11 cellular contexts compared by ENCODE assay signal in the genomic region with DNA sequence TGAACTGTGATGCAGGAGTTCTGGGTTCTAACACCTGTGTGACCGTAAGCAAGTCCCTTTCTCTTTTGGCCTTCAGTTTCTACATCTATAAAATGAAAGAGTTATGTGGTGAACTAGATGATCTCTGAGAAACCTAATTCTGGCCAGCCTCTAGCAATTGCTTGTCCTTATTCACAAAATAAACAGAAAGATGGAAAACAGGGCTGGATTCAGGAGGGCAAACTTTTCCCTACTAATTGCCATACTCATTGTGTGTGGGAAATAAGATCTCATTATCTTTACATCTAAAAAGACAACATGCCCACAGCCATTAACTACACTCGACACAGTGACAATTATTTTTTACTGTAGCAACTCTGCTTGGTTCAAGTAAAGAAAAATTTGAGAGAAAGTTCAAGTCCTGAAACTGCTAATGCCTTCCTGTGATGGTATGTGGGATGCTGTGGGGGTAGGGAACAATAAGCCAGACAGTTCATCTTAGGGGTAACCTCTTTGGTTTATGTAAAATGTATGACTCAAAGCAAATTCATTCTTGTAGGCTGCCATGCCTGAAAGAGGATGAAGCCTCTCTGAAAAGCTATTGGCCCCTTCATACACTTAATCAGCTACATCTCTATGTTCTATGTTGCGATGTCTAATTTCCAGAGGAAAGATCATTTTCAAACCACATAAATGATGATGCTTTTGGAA.
DNase-seq lines count a peak whose midpoint lies in the region; ATAC-seq, FAIRE-seq and TF ChIP-seq lines count a peak whose summit lies in the region.
"Had no signal": no experiment of that assay in that cellular context is flagged by ENCODE, and none has a peak within 500 bp of the region (broad histone marks: within the 10 kb centered on the region; RNA-seq: fewer than 3 reads in every experiment).

No MANE protein-coding gene starts in this region.

- TF ChIP-seq POLR2A in A549 (IDR thresholded peaks at IDR 0.05; ENCODE audit: low read length), result no peak

- WGBS in A549 (ENCODE audit: missing lambda C conversion rate), result 74% methylated on average over 3 of the region's 3 CpGs

- H3K4me3 ChIP-seq in A549 (no peak overlapping the region), fibroblast of mammary gland (ENCODE audit: control insufficient read depth, low read depth, low read length) (no peak overlapping the region)

- FAIRE-seq in A549 (lab: Jason Lieb, UNC), result no peak
- FAIRE-seq: frontal cortex had no signal

- TF ChIP-seq EP300 in A549 (IDR thresholded peaks at IDR 0.05), result no peak

- H3K27ac ChIP-seq in A549, result peak overlapping the region; percentile 36 to 55; a peak in 3 of 6 replicates

- H3K4me2 ChIP-seq in A549, result peak overlapping the region; percentile 38; the same call in 2 of the 3 replicates

- peaks cover 23% of the 10 kb centered on the region for H3K9me3 ChIP-seq in A549

- CTCF ChIA-PET in A549 (lab: Yijun Ruan, JAX), result no interaction called here

- POLR2A ChIA-PET in A549 (lab: Yijun Ruan, JAX), result no interaction called here

- peaks cover 20% of the 10 kb centered on the region for H3K4me1 ChIP-seq in A549

- no peak for TF ChIP-seq RAD21 in A549 (conservative IDR thresholded peaks at IDR 0.05 in 1 of 2, IDR thresholded peaks at IDR 0.05 in 1 of 2)

- DNase-seq in A549 (ENCODE audit: low read depth in 1 of 2, low spot score in 1 of 2) (peak in 1 of 2 experiments; percentile 29), EH (ENCODE audit: low read depth) (peak; percentile 91), fibroblast of mammary gland (ENCODE audit: low read depth) (peak; percentile 26), dedifferentiated amniotic fluid mesenchymal stem cell (ENCODE audit: extremely low spot score) (no peak), NOMO-1 treated with dmso at 0.1 percent for 144 hours (lab: John Stamatoyannopoulos, UW; ENCODE audit: unreplicated experiment) (no peak), HK-2 (ENCODE audit: unreplicated experiment) (no peak)
- DNase-seq: CD8-positive, alpha-beta memory T cell; NCI-H146 had no signal

- TF ChIP-seq CTCF in A549 (IDR thresholded peaks at IDR 0.05) (no peak), fibroblast of mammary gland (conservative IDR thresholded peaks at IDR 0.05; ENCODE audit: control insufficient read depth, insufficient read depth, low read depth, low read length) (no peak)

- peak in 1 of 2 experiments; percentile 60; a peak in 3 of 6 replicates for ATAC-seq in A549
- peak; percentile 51 for ATAC-seq in SK-N-SH treated with all-trans-retinoic acid at 6 μM for 48 hours
- ATAC-seq in GM18868 (IDR thresholded peaks at IDR 0.05; ENCODE audit: unreplicated experiment), result no peak

TF ChIP-seq in A549, 52 proteins besides CTCF, POLR2A, EP300 and RAD21:
- TF ChIP-seq, protein P1, sequence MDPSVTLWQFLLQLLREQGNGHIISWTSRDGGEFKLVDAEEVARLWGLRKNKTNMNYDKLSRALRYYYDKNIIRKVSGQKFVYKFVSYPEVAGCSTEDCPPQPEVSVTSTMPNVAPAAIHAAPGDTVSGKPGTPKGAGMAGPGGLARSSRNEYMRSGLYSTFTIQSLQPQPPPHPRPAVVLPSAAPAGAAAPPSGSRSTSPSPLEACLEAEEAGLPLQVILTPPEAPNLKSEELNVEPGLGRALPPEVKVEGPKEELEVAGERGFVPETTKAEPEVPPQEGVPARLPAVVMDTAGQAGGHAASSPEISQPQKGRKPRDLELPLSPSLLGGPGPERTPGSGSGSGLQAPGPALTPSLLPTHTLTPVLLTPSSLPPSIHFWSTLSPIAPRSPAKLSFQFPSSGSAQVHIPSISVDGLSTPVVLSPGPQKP (IDR thresholded peaks at IDR 0.05; ENCODE audit: low read depth, low read length), result no peak
- no peak for TF ChIP-seq GATA3 (IDR thresholded peaks at IDR 0.05; ENCODE audit: borderline replicate concordance)
- TF ChIP-seq, protein P2, sequence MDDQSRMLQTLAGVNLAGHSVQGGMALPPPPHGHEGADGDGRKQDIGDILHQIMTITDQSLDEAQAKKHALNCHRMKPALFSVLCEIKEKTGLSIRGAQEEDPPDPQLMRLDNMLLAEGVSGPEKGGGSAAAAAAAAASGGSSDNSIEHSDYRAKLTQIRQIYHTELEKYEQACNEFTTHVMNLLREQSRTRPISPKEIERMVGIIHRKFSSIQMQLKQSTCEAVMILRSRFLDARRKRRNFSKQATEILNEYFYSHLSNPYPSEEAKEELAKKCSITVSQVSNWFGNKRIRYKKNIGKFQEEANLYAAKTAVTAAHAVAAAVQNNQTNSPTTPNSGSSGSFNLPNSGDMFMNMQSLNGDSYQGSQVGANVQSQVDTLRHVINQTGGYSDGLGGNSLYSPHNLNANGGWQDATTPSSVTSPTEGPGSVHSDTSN (IDR thresholded peaks at IDR 0.05), result no peak
- TF ChIP-seq NPAS2 (CRISPR knock-in tag; IDR thresholded peaks at IDR 0.05; ENCODE audit: borderline replicate concordance), result no peak
- no peak for TF ChIP-seq TFCP2L1 (CRISPR knock-in tag; IDR thresholded peaks at IDR 0.05)
- TF ChIP-seq EHMT2 (IDR thresholded peaks at IDR 0.05; ENCODE audit: low read depth), result no peak
- TF ChIP-seq, protein P3, sequence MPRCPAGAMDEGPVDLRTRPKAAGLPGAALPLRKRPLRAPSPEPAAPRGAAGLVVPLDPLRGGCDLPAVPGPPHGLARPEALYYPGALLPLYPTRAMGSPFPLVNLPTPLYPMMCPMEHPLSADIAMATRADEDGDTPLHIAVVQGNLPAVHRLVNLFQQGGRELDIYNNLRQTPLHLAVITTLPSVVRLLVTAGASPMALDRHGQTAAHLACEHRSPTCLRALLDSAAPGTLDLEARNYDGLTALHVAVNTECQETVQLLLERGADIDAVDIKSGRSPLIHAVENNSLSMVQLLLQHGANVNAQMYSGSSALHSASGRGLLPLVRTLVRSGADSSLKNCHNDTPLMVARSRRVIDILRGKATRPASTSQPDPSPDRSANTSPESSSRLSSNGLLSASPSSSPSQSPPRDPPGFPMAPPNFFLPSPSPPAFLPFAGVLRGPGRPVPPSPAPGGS (IDR thresholded peaks at IDR 0.05), result no peak
- TF ChIP-seq KDM1A (IDR thresholded peaks at IDR 0.05; ENCODE audit: low read depth), result no peak
- TF ChIP-seq NR3C1 (IDR thresholded peaks at IDR 0.05), result no peak
- no peak for TF ChIP-seq FOSL2 (IDR thresholded peaks at IDR 0.05)
- TF ChIP-seq FOSL2 (CRISPR knock-in tag; IDR thresholded peaks at IDR 0.05), result no peak
- no peak for TF ChIP-seq ZSCAN20 (CRISPR knock-in tag; IDR thresholded peaks at IDR 0.05)
- no peak for TF ChIP-seq RARB (CRISPR knock-in tag; IDR thresholded peaks at IDR 0.05)
- TF ChIP-seq HOXA7 (CRISPR knock-in tag; IDR thresholded peaks at IDR 0.05), result no peak
- TF ChIP-seq MYC (IDR thresholded peaks at IDR 0.05; ENCODE audit: borderline replicate concordance, low read length), result no peak

TF ChIP-seq in SK-N-SH treated with all-trans-retinoic acid at 6 μM for 48 hours, 23 proteins besides CTCF, POLR2A, EP300 and RAD21:
- TF ChIP-seq BACH2 (CRISPR knock-in tag; IDR thresholded peaks at IDR 0.05; ENCODE audit: borderline replicate concordance) (no peak), RARB (CRISPR knock-in tag; IDR thresholded peaks at IDR 0.05) (no peak), GLIS3 (CRISPR knock-in tag; IDR thresholded peaks at IDR 0.05) (no peak), ZNF8 (CRISPR knock-in tag; IDR thresholded peaks at IDR 0.05) (no peak), PATZ1 (CRISPR knock-in tag; IDR thresholded peaks at IDR 0.05; ENCODE audit: borderline replicate concordance) (no peak), ISL1 (CRISPR knock-in tag; IDR thresholded peaks at IDR 0.05) (no peak), ZFP3 (CRISPR knock-in tag; IDR thresholded peaks at IDR 0.05) (no peak), ZNF70 (CRISPR knock-in tag; IDR thresholded peaks at IDR 0.05) (no peak), TCF4 (CRISPR knock-in tag; IDR thresholded peaks at IDR 0.05; ENCODE audit: borderline replicate concordance) (no peak), SNAI2 (CRISPR knock-in tag; IDR thresholded peaks at IDR 0.05) (no peak)
- TF ChIP-seq, protein P4, sequence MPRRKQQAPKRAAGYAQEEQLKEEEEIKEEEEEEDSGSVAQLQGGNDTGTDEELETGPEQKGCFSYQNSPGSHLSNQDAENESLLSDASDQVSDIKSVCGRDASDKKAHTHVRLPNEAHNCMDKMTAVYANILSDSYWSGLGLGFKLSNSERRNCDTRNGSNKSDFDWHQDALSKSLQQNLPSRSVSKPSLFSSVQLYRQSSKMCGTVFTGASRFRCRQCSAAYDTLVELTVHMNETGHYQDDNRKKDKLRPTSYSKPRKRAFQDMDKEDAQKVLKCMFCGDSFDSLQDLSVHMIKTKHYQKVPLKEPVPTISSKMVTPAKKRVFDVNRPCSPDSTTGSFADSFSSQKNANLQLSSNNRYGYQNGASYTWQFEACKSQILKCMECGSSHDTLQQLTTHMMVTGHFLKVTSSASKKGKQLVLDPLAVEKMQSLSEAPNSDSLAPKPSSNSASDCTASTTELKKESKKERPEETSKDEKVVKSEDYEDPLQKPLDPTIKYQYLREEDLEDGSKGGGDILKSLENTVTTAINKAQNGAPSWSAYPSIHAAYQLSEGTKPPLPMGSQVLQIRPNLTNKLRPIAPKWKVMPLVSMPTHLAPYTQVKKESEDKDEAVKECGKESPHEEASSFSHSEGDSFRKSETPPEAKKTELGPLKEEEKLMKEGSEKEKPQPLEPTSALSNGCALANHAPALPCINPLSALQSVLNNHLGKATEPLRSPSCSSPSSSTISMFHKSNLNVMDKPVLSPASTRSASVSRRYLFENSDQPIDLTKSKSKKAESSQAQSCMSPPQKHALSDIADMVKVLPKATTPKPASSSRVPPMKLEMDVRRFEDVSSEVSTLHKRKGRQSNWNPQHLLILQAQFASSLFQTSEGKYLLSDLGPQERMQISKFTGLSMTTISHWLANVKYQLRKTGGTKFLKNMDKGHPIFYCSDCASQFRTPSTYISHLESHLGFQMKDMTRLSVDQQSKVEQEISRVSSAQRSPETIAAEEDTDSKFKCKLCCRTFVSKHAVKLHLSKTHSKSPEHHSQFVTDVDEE (CRISPR knock-in tag; IDR thresholded peaks at IDR 0.05), result no peak

Comparison
In these comparisons a context has a peak if more than half of its experiments do, and no peak if none do; other contexts are left out.
1. DNase-seq: peak in EH (single experiment) and fibroblast of mammary gland (single experiment); none in dedifferentiated amniotic fluid mesenchymal stem cell (single experiment), NOMO-1 treated with dmso at 0.1 percent for 144 hours (single experiment) and HK-2 (single experiment).